ENCODE assay signal across 14 cellular contexts in the genomic region with DNA sequence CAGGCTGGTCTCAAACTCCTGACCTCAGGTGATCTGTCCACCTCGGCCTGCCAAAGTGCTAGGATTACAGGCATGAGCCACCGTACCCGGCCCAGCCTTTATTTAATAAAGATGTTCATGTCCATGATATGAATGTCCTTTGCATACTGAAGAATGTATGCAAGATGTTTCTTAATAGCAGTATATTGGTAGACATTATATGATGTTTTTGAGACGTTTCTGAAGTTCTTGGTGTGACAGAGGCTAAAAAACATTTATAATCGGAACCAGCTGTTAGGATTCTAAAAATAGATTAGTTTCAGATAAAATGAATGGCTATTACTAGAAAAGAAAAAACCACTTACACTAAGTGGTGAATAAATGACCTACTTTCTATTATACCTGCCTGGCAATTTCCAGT. TPM values are rescaled to one million over a fixed set of nuclear protein-coding genes. Genes with fewer than 3 reads are reported as not detected.
A peak's percentile ranks its signal among the peaks of the same experiment; 100 is the strongest.
DNase-seq lines count a peak whose midpoint lies in the region; ATAC-seq and TF ChIP-seq lines count a peak whose summit lies in the region.
"Had no signal": no experiment of that assay in that cellular context is flagged by ENCODE, and none has a peak within 500 bp of the region (broad histone marks: within the 10 kb centered on the region; RNA-seq: fewer than 3 reads in every experiment).

No MANE protein-coding gene starts in this region.

- no peak for ATAC-seq in PC-3

- POLR2A ChIA-PET in PC-3 (lab: Charles Lee; ENCODE audit: unreplicated experiment): interaction anchor here (0.5 kb wide), 1 partner anchor 12 kb away, joined by 5 read pairs; no protein-coding TSS in a partner anchor
- POLR2A ChIA-PET in activated CD4-positive, alpha-beta T cell treated with anti-CD3 and anti-CD28 coated beads, Interleukin-2, amount 10 ng/mL, durations not matched to agents 7 days and 5 days (lab: Charles Lee): no interaction called here

- H3K79me2 ChIP-seq in PC-3 (ENCODE audit: low read length): no peaks in the 10 kb centered on the region

- no peaks in the 10 kb centered on the region for H3K9me3 Mint-ChIP-seq in activated naive CD8-positive, alpha-beta T cell treated with anti-CD3 and anti-CD28 coated beads for 36 hours
- no peaks in the 10 kb centered on the region for H3K9me3 Mint-ChIP-seq in activated CD4-positive, alpha-beta T cell treated with anti-CD3 and anti-CD28 coated beads, Interleukin-2, amount 10 ng/mL, durations not matched to agents 7 days and 5 days
- H3K9me3 Mint-ChIP-seq: CD8-positive, alpha-beta memory T cell had no signal

- TF ChIP-seq POLR2A in uterus (IDR thresholded peaks at IDR 0.05): no peak

- H3F3A ChIP-seq in PC-3 (ENCODE audit: low read length, unreplicated experiment): peaks cover 2% of the 10 kb centered on the region

- no peak overlapping the region for H3K9ac ChIP-seq in PC-3 (ENCODE audit: low read length)
- H3K9ac ChIP-seq: BLaER1 had no signal

- no peak overlapping the region for H3K27ac Mint-ChIP-seq in activated naive CD8-positive, alpha-beta T cell treated with anti-CD3 and anti-CD28 coated beads for 36 hours
- H3K27ac Mint-ChIP-seq in activated CD4-positive, alpha-beta T cell treated with anti-CD3 and anti-CD28 coated beads, Interleukin-2, amount 10 ng/mL, durations not matched to agents 7 days and 5 days: no peak overlapping the region

- H3K4me3 ChIP-seq in PC-3 (ENCODE audit: low read length) (no peak overlapping the region), uterus (no peak overlapping the region)
- H3K4me3 ChIP-seq: BLaER1 had no signal

- H3K4me3 Mint-ChIP-seq in activated naive CD8-positive, alpha-beta T cell treated with anti-CD3 and anti-CD28 coated beads for 36 hours: no peak overlapping the region
- H3K4me3 Mint-ChIP-seq in activated CD4-positive, alpha-beta T cell treated with anti-CD3 and anti-CD28 coated beads, Interleukin-2, amount 10 ng/mL, durations not matched to agents 7 days and 5 days: no peak overlapping the region
- H3K4me3 Mint-ChIP-seq: CD8-positive, alpha-beta memory T cell had no signal

- intact Hi-C loops in PC-3 (cut with micrococcal nuclease) (no loop called here), uterus (cut with DNase I; ENCODE audit: low total_unique reads) (no loop called here)

- no peak for TF ChIP-seq CTCF in PC-3 (conservative IDR thresholded peaks at IDR 0.05; ENCODE audit: low read depth, low read length)
- TF ChIP-seq CTCF in uterus (IDR thresholded peaks at IDR 0.05): no peak

- peaks cover 5% of the 10 kb centered on the region for H3K4me1 Mint-ChIP-seq in activated naive CD8-positive, alpha-beta T cell treated with anti-CD3 and anti-CD28 coated beads for 36 hours
- H3K4me1 Mint-ChIP-seq in activated CD4-positive, alpha-beta T cell treated with anti-CD3 and anti-CD28 coated beads, Interleukin-2, amount 10 ng/mL, durations not matched to agents 7 days and 5 days: peaks cover 11% of the 10 kb centered on the region

- H3K36me3 ChIP-seq in PC-3 (ENCODE audit: low read depth, low read length) (peaks cover 4% of the 10 kb centered on the region; the same call in 1 of the 2 replicates), uterus (no peaks in the 10 kb centered on the region)

- BruUV-seq in PC-3 (replicated peaks; lab: Mats Ljungman, UMichigan): no TSS peak

- H3K4me1 ChIP-seq in PC-3 (ENCODE audit: insufficient read depth, low read length) (peaks cover 21% of the 10 kb centered on the region), uterus (no peaks in the 10 kb centered on the region)

- peak overlapping the region; percentile 27 for H3K27ac ChIP-seq in PC-3 (ENCODE audit: low read length)
- H3K27ac ChIP-seq in uterus: no peak overlapping the region
- H3K27ac ChIP-seq: BLaER1 had no signal

- peaks cover 6% of the 10 kb centered on the region for H3K36me3 Mint-ChIP-seq in activated naive CD8-positive, alpha-beta T cell treated with anti-CD3 and anti-CD28 coated beads for 36 hours
- peaks cover 8% of the 10 kb centered on the region for H3K36me3 Mint-ChIP-seq in activated CD4-positive, alpha-beta T cell treated with anti-CD3 and anti-CD28 coated beads, Interleukin-2, amount 10 ng/mL, durations not matched to agents 7 days and 5 days (ENCODE audit: low read depth)

- H2AFZ ChIP-seq in PC-3 (ENCODE audit: low read length): no peak overlapping the region

- no peaks in the 10 kb centered on the region for H3K27me3 Mint-ChIP-seq in activated naive CD8-positive, alpha-beta T cell treated with anti-CD3 and anti-CD28 coated beads for 36 hours
- H3K27me3 Mint-ChIP-seq in activated CD4-positive, alpha-beta T cell treated with anti-CD3 and anti-CD28 coated beads, Interleukin-2, amount 10 ng/mL, durations not matched to agents 7 days and 5 days: no peaks in the 10 kb centered on the region

- H3K9me3 ChIP-seq in PC-3 (ENCODE audit: low read length) (no peaks in the 10 kb centered on the region), uterus (no peaks in the 10 kb centered on the region)
- H3K9me3 ChIP-seq: BLaER1 had no signal

- CTCF ChIA-PET in PC-3 (lab: Charles Lee): interaction anchor here (0.7 kb wide), 1 partner anchor 21 kb away, joined by 10 read pairs; no protein-coding TSS in a partner anchor
- CTCF ChIA-PET in activated CD4-positive, alpha-beta T cell treated with anti-CD3 and anti-CD28 coated beads, Interleukin-2, amount 10 ng/mL, durations not matched to agents 7 days and 5 days (lab: Charles Lee): interaction anchor here (1.4 kb wide), 2 partner anchors 13 to 110 kb away, joined by 3 to 4 read pairs; no protein-coding TSS in a partner anchor

- peak; percentile 41 for DNase-seq in AG08395 (ENCODE audit: low spot score)
- peak; percentile 36 for DNase-seq in GM03348 (ENCODE audit: low spot score)
- DNase-seq in PC-3: no peak
- peak; percentile 67 for DNase-seq in fibroblast of peridontal ligament (ENCODE audit: extremely low read depth)
- no peak for DNase-seq in activated naive CD8-positive, alpha-beta T cell treated with anti-CD3 and anti-CD28 coated beads for 36 hours
- no peak for DNase-seq in uterus
- no peak for DNase-seq in activated CD4-positive, alpha-beta T cell treated with anti-CD3 and anti-CD28 coated beads, Interleukin-2, amount 10 ng/mL, durations not matched to agents 7 days and 5 days
- no peak for DNase-seq in T-helper 1 cell
- DNase-seq: CD8-positive, alpha-beta memory T cell; NCI-H446 treated with DMSO at 0.1 percent for 48 hours; SW 1271 had no signal

- H4K20me1 ChIP-seq in PC-3 (ENCODE audit: low read length): no peaks in the 10 kb centered on the region

- no peaks in the 10 kb centered on the region for H3K9me2 ChIP-seq in PC-3 (replicated peaks; ENCODE audit: low read length)

- no peak overlapping the region for H3K4me2 ChIP-seq in PC-3 (ENCODE audit: low read length)
- H3K4me2 ChIP-seq: BLaER1 had no signal

- H3K27me3 ChIP-seq in PC-3 (ENCODE audit: low read length): no peaks in the 10 kb centered on the region
- H3K27me3 ChIP-seq in uterus: no peaks in the 10 kb centered on the region
- H3K27me3 ChIP-seq: BLaER1 had no signal

RNA-seq across cellular contexts. Expression of a gene that starts 11.8 kb away (rescaled TPM):
- total RNA-seq in PC-3 (2014; rRNA removed) (not detected in 2 replicates), uterus (not detected)
- total RNA-seq in activated naive CD8-positive, alpha-beta T cell treated with anti-CD3 and anti-CD28 coated beads for 36 hours: not detected
- not detected for total RNA-seq in activated CD4-positive, alpha-beta T cell treated with anti-CD3 and anti-CD28 coated beads, Interleukin-2, amount 10 ng/mL, durations not matched to agents 7 days and 5 days
- total RNA-seq: A673; CD8-positive, alpha-beta memory T cell; H1 had no signal

RNA-seq across cellular contexts. Expression of a gene that starts 18.8 kb away (rescaled TPM):
- 11.8 and 12.4 TPM in 2 replicates for total RNA-seq in PC-3 (2014; rRNA removed)
- 1 to 10 TPM; 5.6 TPM for total RNA-seq in activated naive CD8-positive, alpha-beta T cell treated with anti-CD3 and anti-CD28 coated beads for 36 hours
- 10 to 100 TPM; 17.9 to 39.5 (median 30.3) TPM for total RNA-seq in uterus
- 10 to 100 TPM; 10.7 to 11.9 TPM for total RNA-seq in activated CD4-positive, alpha-beta T cell treated with anti-CD3 and anti-CD28 coated beads, Interleukin-2, amount 10 ng/mL, durations not matched to agents 7 days and 5 days

RNA-seq across cellular contexts. Expression of a gene that starts 36.0 kb away (rescaled TPM):
- total RNA-seq in PC-3 (2014; rRNA removed): 73.5 and 116 TPM in 2 replicates
- total RNA-seq in activated naive CD8-positive, alpha-beta T cell treated with anti-CD3 and anti-CD28 coated beads for 36 hours: 100 to 1,000 TPM; 291 to 306 TPM
- 100 to 1,000 TPM in 2 of 4 donors, 10 to 100 TPM in 2; 66.8 to 230 (median 152) TPM for total RNA-seq in uterus
- total RNA-seq in activated CD4-positive, alpha-beta T cell treated with anti-CD3 and anti-CD28 coated beads, Interleukin-2, amount 10 ng/mL, durations not matched to agents 7 days and 5 days: 100 to 1,000 TPM; 198 to 231 TPM

Comparison
In these comparisons a context has a peak if more than half of its experiments do, and no peak if none do; other contexts are left out.
1. DNase-seq: peak in AG08395 (single experiment), GM03348 (single experiment) and fibroblast of peridontal ligament (single experiment); none in PC-3 (single experiment), activated naive CD8-positive, alpha-beta T cell treated with anti-CD3 and anti-CD28 coated beads for 36 hours (single experiment), uterus (0 of 2), activated CD4-positive, alpha-beta T cell treated with anti-CD3 and anti-CD28 coated beads, Interleukin-2, amount 10 ng/mL, durations not matched to agents 7 days and 5 days (single experiment) and T-helper 1 cell (0 of 5).